ENCODE assay signal across 15 cellular contexts in genomic region chr16:72246423-72246822, GRCh38.
DNase-seq lines count a peak whose midpoint lies in the region; ATAC-seq and TF ChIP-seq lines count a peak whose summit lies in the region.
"Had no signal": no experiment of that assay in that cellular context is flagged by ENCODE, and none has a peak within 500 bp of the region (broad histone marks: within the 10 kb centered on the region; RNA-seq: fewer than 3 reads in every experiment).

No MANE protein-coding gene starts in this region.

- ATAC-seq in GM18498 (IDR thresholded peaks at IDR 0.05; ENCODE audit: unreplicated experiment) (peak; percentile 89), GM19395 (IDR thresholded peaks at IDR 0.05; ENCODE audit: unreplicated experiment) (peak; percentile 99), HG02763 (IDR thresholded peaks at IDR 0.05; ENCODE audit: unreplicated experiment) (peak; percentile 83), HG03469 (IDR thresholded peaks at IDR 0.05; ENCODE audit: unreplicated experiment) (peak; percentile 57), omental fat pad (ENCODE audit: low FRiP score) (no peak)
- ATAC-seq: Panc1 had no signal

- H3K4me1 Mint-ChIP-seq in nephron progenitor cell, result no peaks in the 10 kb centered on the region

- no peaks in the 10 kb centered on the region for H3K27me3 ChIP-seq in dorsolateral prefrontal cortex
- H3K27me3 ChIP-seq: BLaER1 treated with 17β-estradiol and CSF1 and Interleukin-3, amounts not matched to agents 10 nM and 100 nM; spleen had no signal

- no peak overlapping the region for H3K4me3 ChIP-seq in dorsolateral prefrontal cortex
- H3K4me3 ChIP-seq: BLaER1 treated with 17β-estradiol and CSF1 and Interleukin-3, amounts not matched to agents 10 nM and 100 nM; spleen had no signal

- intact Hi-C loops in dorsolateral prefrontal cortex (cut with DNase I), result loop anchor here in 1 of 2 donors (10.0 kb wide), 1 partner anchor 218 kb away; no protein-coding TSS in a partner anchor

- H3K4me3 Mint-ChIP-seq in nephron progenitor cell, result no peak overlapping the region
- H3K4me3 Mint-ChIP-seq: IgD-negative memory B cell had no signal

- H3K27ac ChIP-seq in dorsolateral prefrontal cortex, result no peak overlapping the region
- H3K27ac ChIP-seq: BLaER1 treated with 17β-estradiol and CSF1 and Interleukin-3, amounts not matched to agents 10 nM and 100 nM; spleen had no signal

- TF ChIP-seq CTCF in omental fat pad (IDR thresholded peaks at IDR 0.05), result no peak
- no peak for TF ChIP-seq CTCF in nephron progenitor cell (IDR thresholded peaks at IDR 0.05)
- no peak for TF ChIP-seq CTCF in dorsolateral prefrontal cortex (IDR thresholded peaks at IDR 0.05 in 54 of 56, conservative IDR thresholded peaks at IDR 0.05 in 2 of 56; ENCODE audit: low read depth in 1 of 56, partially characterized antibody in 56 of 56)

- H3K9me3 Mint-ChIP-seq in nephron progenitor cell, result no peaks in the 10 kb centered on the region
- H3K9me3 Mint-ChIP-seq: IgD-negative memory B cell had no signal

- no peak overlapping the region for H3K27ac Mint-ChIP-seq in nephron progenitor cell
- H3K27ac Mint-ChIP-seq: IgD-negative memory B cell had no signal

- H3K27me3 Mint-ChIP-seq in nephron progenitor cell (ENCODE audit: low read depth, poor library complexity), result no peaks in the 10 kb centered on the region

- DNase-seq in omental fat pad (ENCODE audit: low spot score), result no peak
- no peak for DNase-seq in nephron progenitor cell
- DNase-seq in dorsolateral prefrontal cortex, result no peak
- DNase-seq in mesenteric fat pad (ENCODE audit: low spot score), result no peak
- DNase-seq: activated CD8-positive, alpha-beta memory T cell treated with anti-CD3 and anti-CD28 coated beads for 24 hours; foreskin melanocyte; NCI-H2107; spleen had no signal

- H3K36me3 Mint-ChIP-seq in nephron progenitor cell (ENCODE audit: low read depth), result no peaks in the 10 kb centered on the region
- H3K36me3 Mint-ChIP-seq: IgD-negative memory B cell had no signal
